Comparison of ENCODE assay signal across 1 cellular context in genomic region chr9:112061152-112061740, GRCh38.
TF ChIP-seq lines count a peak whose summit lies in the region.

No MANE protein-coding gene starts in this region.

TF ChIP-seq in HepG2, 621 proteins besides CTCF, POLR2A, EP300 and RAD21 (continued from another document):
- TF ChIP-seq PATZ1 (CRISPR knock-in tag; IDR thresholded peaks at IDR 0.05) (no peak), PHF21A (CRISPR knock-in tag; IDR thresholded peaks at IDR 0.05) (no peak), ATM (IDR thresholded peaks at IDR 0.05; ENCODE audit: borderline replicate concordance) (no peak), YEATS2 (CRISPR knock-in tag; IDR thresholded peaks at IDR 0.05; ENCODE audit: borderline replicate concordance) (no peak), GABPA (IDR thresholded peaks at IDR 0.05; ENCODE audit: low read depth, low read length) (no peak), GABPA (CRISPR knock-in tag; IDR thresholded peaks at IDR 0.05; ENCODE audit: low read depth) (peak; percentile 58; the same call in 1 of the 2 replicates), ZBTB21 (CRISPR knock-in tag; IDR thresholded peaks at IDR 0.05) (peak; percentile 76), SAP130 (CRISPR knock-in tag; IDR thresholded peaks at IDR 0.05; ENCODE audit: low read depth) (peak; percentile 33; the same call in 1 of the 2 replicates), ZSCAN5A (CRISPR knock-in tag; IDR thresholded peaks at IDR 0.05; ENCODE audit: borderline replicate concordance) (no peak)
- TF ChIP-seq, protein P1, sequence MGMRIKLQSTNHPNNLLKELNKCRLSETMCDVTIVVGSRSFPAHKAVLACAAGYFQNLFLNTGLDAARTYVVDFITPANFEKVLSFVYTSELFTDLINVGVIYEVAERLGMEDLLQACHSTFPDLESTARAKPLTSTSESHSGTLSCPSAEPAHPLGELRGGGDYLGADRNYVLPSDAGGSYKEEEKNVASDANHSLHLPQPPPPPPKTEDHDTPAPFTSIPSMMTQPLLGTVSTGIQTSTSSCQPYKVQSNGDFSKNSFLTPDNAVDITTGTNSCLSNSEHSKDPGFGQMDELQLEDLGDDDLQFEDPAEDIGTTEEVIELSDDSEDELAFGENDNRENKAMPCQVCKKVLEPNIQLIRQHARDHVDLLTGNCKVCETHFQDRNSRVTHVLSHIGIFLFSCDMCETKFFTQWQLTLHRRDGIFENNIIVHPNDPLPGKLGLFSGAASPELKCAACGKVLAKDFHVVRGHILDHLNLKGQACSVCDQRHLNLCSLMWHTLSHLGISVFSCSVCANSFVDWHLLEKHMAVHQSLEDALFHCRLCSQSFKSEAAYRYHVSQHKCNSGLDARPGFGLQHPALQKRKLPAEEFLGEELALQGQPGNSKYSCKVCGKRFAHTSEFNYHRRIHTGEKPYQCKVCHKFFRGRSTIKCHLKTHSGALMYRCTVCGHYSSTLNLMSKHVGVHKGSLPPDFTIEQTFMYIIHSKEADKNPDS (CRISPR knock-in tag; IDR thresholded peaks at IDR 0.05): no peak
